Comparison of ENCODE assay signal across 13 cellular contexts in the genomic region with DNA sequence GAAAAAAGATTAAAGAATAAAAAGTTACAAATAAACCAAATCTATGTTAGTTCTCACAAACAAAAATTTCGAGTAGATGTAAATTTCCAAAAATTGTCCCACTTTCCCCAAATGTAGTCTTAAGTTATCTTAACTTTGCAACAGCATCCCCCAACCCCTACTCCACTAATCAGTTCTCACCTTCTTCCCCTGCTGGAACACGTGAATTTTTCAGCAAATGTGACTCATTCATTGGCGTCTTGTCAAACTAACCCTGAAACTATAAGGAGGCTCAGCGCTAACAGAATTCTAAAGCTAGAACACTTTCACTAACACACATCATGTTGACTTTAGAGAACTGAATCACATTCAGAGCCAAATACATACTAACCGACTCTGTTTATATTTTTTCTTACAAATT. TPM values are rescaled to one million over a fixed set of nuclear protein-coding genes. Genes with fewer than 3 reads are reported as not detected.
A peak's percentile ranks its signal among the peaks of the same experiment; 100 is the strongest.
DNase-seq lines count a peak whose midpoint lies in the region; TF ChIP-seq lines count a peak whose summit lies in the region.
"Had no signal": no experiment of that assay in that cellular context is flagged by ENCODE, and none has a peak within 500 bp of the region (broad histone marks: within the 10 kb centered on the region; RNA-seq: fewer than 3 reads in every experiment).

No MANE protein-coding gene starts in this region.

- BruUV-seq in mammary epithelial cell (replicated peaks; lab: Mats Ljungman, UMichigan) = no TSS peak

- H3K4me1 ChIP-seq in mammary epithelial cell (ENCODE audit: insufficient read depth, low read length) = peaks cover 4% of the 10 kb centered on the region

- in situ Hi-C loops in mammary epithelial cell (cut with MboI; ENCODE audit: low sequenced_read_pairs in 2 of 2) = no loop called here

- DNase-seq in AG08396 (ENCODE audit: low spot score) (peak; percentile 13), HT1080 (ENCODE audit: low read depth) (peak; percentile 77), mammary epithelial cell (peak; percentile 52), kidney tubule cell (ENCODE audit: low spot score) (peak; percentile 7), NCI-H526 treated with DMSO at 0.1 percent for 48 hours (lab: John Stamatoyannopoulos, UW) (no peak), NCI-H2171 (lab: John Stamatoyannopoulos, UW) (no peak), NCI-H510A (lab: John Stamatoyannopoulos, UW) (no peak)
- no peak for DNase-seq in stimulated activated CD4-positive, alpha-beta T cell treated with anti-CD3 and anti-CD28 coated beads, Interleukin-15, amount 100 ng/mL, for 24 hours
- DNase-seq: amniotic stem cell; left colon; NK-92 treated with Interleukin-12 subunit alpha and Interleukin-12 subunit beta, amount 100 ng/mL, for 24 hours; T-helper 1 cell had no signal

- no peaks in the 10 kb centered on the region for H3K79me2 ChIP-seq in mammary epithelial cell (ENCODE audit: insufficient read depth, low read length)

- dilution Hi-C loops in mammary epithelial cell (cut with HindIII; ENCODE audit: low sequenced_read_pairs) = no loop called here

- H3K4me3 ChIP-seq in mammary epithelial cell (replicated peaks in 1 of 3; ENCODE audit: insufficient read depth in 1 of 3, low read depth in 2 of 3, low read length in 3 of 3) = no peak overlapping the region

- no peak for TF ChIP-seq CTCF in mammary epithelial cell (conservative IDR thresholded peaks at IDR 0.05 in 1 of 2, IDR thresholded peaks at IDR 0.05 in 1 of 2; ENCODE audit: extremely low read depth in 1 of 2, insufficient read depth in 1 of 2, low read depth in 1 of 2, low read length in 2 of 2)

- intact Hi-C loops in mammary epithelial cell (cut with micrococcal nuclease) = no loop called here

- H3K9ac ChIP-seq in mammary epithelial cell (ENCODE audit: insufficient read depth, low read length) = no peak overlapping the region

- H3K9me3 ChIP-seq in mammary epithelial cell (replicated peaks; ENCODE audit: insufficient read depth, low read length) = no peaks in the 10 kb centered on the region

- CTCF ChIA-PET in mammary epithelial cell (lab: Charles Lee; ENCODE audit: low non-redundant PET) = interaction anchor here (0.8 kb wide), 1 partner anchor 29 kb away, joined by 4 read pairs; no protein-coding TSS in a partner anchor

- H3K27ac ChIP-seq in mammary epithelial cell (ENCODE audit: insufficient read depth, low read depth, low read length) = no peak overlapping the region
- H3K27ac ChIP-seq: C4-2B had no signal

- H3K36me3 ChIP-seq in mammary epithelial cell (ENCODE audit: insufficient read depth, low read length) = no peaks in the 10 kb centered on the region

- no peak overlapping the region for H2AFZ ChIP-seq in mammary epithelial cell (ENCODE audit: low read depth, low read length)

- no peak overlapping the region for H3K4me2 ChIP-seq in mammary epithelial cell (ENCODE audit: insufficient read depth, low read depth, low read length)

- WGBS in mammary epithelial cell (ENCODE audit: low coverage, missing lambda C conversion rate) = 46% methylated on average over 5 of the region's 5 CpGs

- no peaks in the 10 kb centered on the region for H4K20me1 ChIP-seq in mammary epithelial cell (ENCODE audit: insufficient read depth, low read length)

- H3K27me3 ChIP-seq in mammary epithelial cell (ENCODE audit: insufficient read depth, low read length) = no peaks in the 10 kb centered on the region

RNA-seq across cellular contexts. Expression of gene PHF21A, which starts 46.1 kb away (rescaled TPM):
- total RNA-seq in HT1080 (2014; rRNA removed; shearing (Covaris generic)) = 4.2 and 7.0 TPM in 2 replicates
- 15.1 and 25.4 TPM in 2 replicates for polyA plus RNA-seq in HT1080 (2015; cell fraction: cytosol; rRNA removed)
- 28.6 and 33.3 TPM in 2 replicates for polyA plus RNA-seq in HT1080 (2015; cell fraction: nucleus; rRNA removed)
- total RNA-seq in mammary epithelial cell = 10 to 100 TPM; 10.0 to 34.1 TPM
- polyA plus RNA-seq in mammary epithelial cell = 9.8 TPM
- polyA minus RNA-seq in mammary epithelial cell = 4.9 TPM

Comparison
In these comparisons a context has a peak if more than half of its experiments do, and no peak if none do; other contexts are left out.
1. DNase-seq: peak in AG08396 (single experiment), HT1080 (single experiment), mammary epithelial cell (single experiment) and kidney tubule cell (single experiment); none in NCI-H526 treated with DMSO at 0.1 percent for 48 hours (single experiment), NCI-H2171 (single experiment), NCI-H510A (single experiment) and stimulated activated CD4-positive, alpha-beta T cell treated with anti-CD3 and anti-CD28 coated beads, Interleukin-15, amount 100 ng/mL, for 24 hours (single experiment).